8 cellular contexts compared by ENCODE assay signal in the genomic region with DNA sequence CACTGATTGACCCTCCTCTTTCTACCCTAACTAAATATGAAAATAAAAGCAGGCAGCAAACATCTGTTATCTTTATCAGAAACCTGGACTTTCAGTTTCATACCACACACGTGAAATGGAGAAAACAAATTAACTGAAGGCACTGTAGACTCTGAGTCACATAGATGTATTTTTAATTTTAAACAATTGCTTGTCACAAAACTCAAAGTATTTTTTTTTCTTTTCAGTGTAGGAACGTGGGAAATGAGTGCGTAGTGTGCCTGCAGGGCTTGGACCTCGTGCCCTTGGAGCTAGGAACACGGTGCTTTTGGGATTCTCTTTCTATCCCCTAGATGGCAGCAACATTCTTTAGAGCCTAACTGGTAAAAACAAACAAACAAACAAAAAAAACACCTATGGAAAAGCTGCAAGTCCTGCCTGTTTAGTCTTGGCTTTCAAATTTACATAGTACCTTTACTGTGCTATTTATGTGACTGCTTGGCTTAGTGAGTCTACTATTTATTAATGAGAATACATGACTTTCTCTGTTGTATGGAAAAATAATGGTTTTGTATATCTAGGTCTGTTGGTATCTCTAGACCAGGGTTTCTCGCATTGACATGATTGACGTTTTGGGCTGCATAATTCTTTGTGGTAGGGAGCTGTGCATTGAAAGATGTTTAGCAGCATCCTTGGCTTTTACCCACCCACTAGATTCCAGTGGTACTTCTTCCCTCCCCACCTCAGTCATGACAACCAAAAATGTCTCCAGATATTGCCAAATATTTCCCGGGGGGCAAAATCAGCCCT. TPM values are rescaled to one million over a fixed set of nuclear protein-coding genes. Genes with fewer than 3 reads are reported as not detected.
DNase-seq lines count a peak whose midpoint lies in the region; TF ChIP-seq lines count a peak whose summit lies in the region.

No MANE protein-coding gene starts in this region.

- POLR2A ChIA-PET in HEK293T (lab: Yijun Ruan, JAX), result interaction anchor here (1.2 to 1.6 kb wide), 2 partner anchors 959 to 961 kb away, joined by 4 to 6 read pairs; no protein-coding TSS in a partner anchor
- POLR2A ChIA-PET in activated CD4-positive, alpha-beta memory T cell treated with anti-CD3 and anti-CD28 coated beads for 36 hours (lab: Charles Lee), result no interaction called here

- no peaks in the 10 kb centered on the region for H3K36me3 ChIP-seq in BE2C
- no peaks in the 10 kb centered on the region for H3K36me3 ChIP-seq in effector memory CD4-positive, alpha-beta T cell (ENCODE audit: control insufficient read depth, insufficient read depth, low read length)

- DNase-seq in BE2C (peak; percentile 28), HEK293T (ENCODE audit: extremely low spot score) (peak; percentile 34), M059J (ENCODE audit: low read depth) (peak; percentile 85), germinal center (ENCODE audit: low spot score) (peak; percentile 17), pons (ENCODE audit: low spot score) (peak; percentile 72)
- peak; percentile 24 for DNase-seq in activated CD4-positive, alpha-beta memory T cell treated with anti-CD3 and anti-CD28 coated beads for 36 hours
- DNase-seq in effector memory CD4-positive, alpha-beta T cell, result no peak

- H3K27ac ChIP-seq in effector memory CD4-positive, alpha-beta T cell (ENCODE audit: insufficient read depth, low read length, poor library complexity, severe bottlenecking), result no peak overlapping the region

- no peak overlapping the region for H3K27ac Mint-ChIP-seq in activated CD4-positive, alpha-beta memory T cell treated with anti-CD3 and anti-CD28 coated beads for 36 hours

- H3K27me3 Mint-ChIP-seq in activated CD4-positive, alpha-beta memory T cell treated with anti-CD3 and anti-CD28 coated beads for 36 hours, result peaks cover 4% of the 10 kb centered on the region

- H3K4me3 Mint-ChIP-seq in activated CD4-positive, alpha-beta memory T cell treated with anti-CD3 and anti-CD28 coated beads for 36 hours, result no peak overlapping the region

- no peaks in the 10 kb centered on the region for H3K9me3 ChIP-seq in BE2C
- H3K9me3 ChIP-seq in effector memory CD4-positive, alpha-beta T cell (ENCODE audit: control insufficient read depth, low read length), result no peaks in the 10 kb centered on the region

- H3K27me3 ChIP-seq in BE2C, result no peaks in the 10 kb centered on the region
- H3K27me3 ChIP-seq in effector memory CD4-positive, alpha-beta T cell (replicated peaks; ENCODE audit: control insufficient read depth, insufficient read depth, low read length, poor library complexity, severe bottlenecking), result no peaks in the 10 kb centered on the region

- peaks cover 21% of the 10 kb centered on the region for H3K4me1 ChIP-seq in BE2C
- H3K4me1 ChIP-seq in effector memory CD4-positive, alpha-beta T cell (ENCODE audit: control insufficient read depth, insufficient read depth, low read length, poor library complexity, severe bottlenecking), result peaks cover 11% of the 10 kb centered on the region

- peak; percentile 83 for TF ChIP-seq CTCF in BE2C (IDR thresholded peaks at IDR 0.05; ENCODE audit: low read depth, low read length)
- peak; percentile 78 for TF ChIP-seq CTCF in GM12872 (IDR thresholded peaks at IDR 0.05; ENCODE audit: insufficient read depth, low read depth, low read length)

- H3K9me3 Mint-ChIP-seq in activated CD4-positive, alpha-beta memory T cell treated with anti-CD3 and anti-CD28 coated beads for 36 hours, result no peaks in the 10 kb centered on the region

- no peaks in the 10 kb centered on the region for H3K36me3 Mint-ChIP-seq in activated CD4-positive, alpha-beta memory T cell treated with anti-CD3 and anti-CD28 coated beads for 36 hours

- H3K4me1 Mint-ChIP-seq in activated CD4-positive, alpha-beta memory T cell treated with anti-CD3 and anti-CD28 coated beads for 36 hours (ENCODE audit: low read depth), result peaks cover 28% of the 10 kb centered on the region

- H3K4me3 ChIP-seq in BE2C (ENCODE audit: low read depth, low read length), result peak overlapping the region; percentile 42
- H3K4me3 ChIP-seq in effector memory CD4-positive, alpha-beta T cell (ENCODE audit: insufficient read depth, low read depth, low read length, poor library complexity, severe bottlenecking), result no peak overlapping the region

- CTCF ChIA-PET in HEK293T (lab: Yijun Ruan, JAX), result interaction anchor here (0.6 to 2.3 kb wide), 9 partner anchors 9 to 279 kb away, joined by 3 to 7 read pairs (median 4); no protein-coding TSS in a partner anchor
- CTCF ChIA-PET in activated CD4-positive, alpha-beta memory T cell treated with anti-CD3 and anti-CD28 coated beads for 36 hours (lab: Charles Lee), result interaction anchor here (0.8 to 2.7 kb wide), 11 partner anchors 25 to 961 kb away, joined by 3 to 10 read pairs (median 5); no protein-coding TSS in a partner anchor

- intact Hi-C loops in activated CD4-positive, alpha-beta memory T cell treated with anti-CD3 and anti-CD28 coated beads for 36 hours (cut with micrococcal nuclease), result loop anchor here (1.0 to 5.0 kb wide), 3 partner anchors 201 to 961 kb away; a partner anchor contains a TSS

TF ChIP-seq in HEK293T, 16 proteins besides CTCF, POLR2A, EP300 and RAD21:
- TF ChIP-seq L3MBTL2 (conservative IDR thresholded peaks at IDR 0.05) (peak; percentile 71), HDGF (IDR thresholded peaks at IDR 0.05; ENCODE audit: borderline replicate concordance) (no peak), ZNF384 (IDR thresholded peaks at IDR 0.05) (peak; percentile 81), CTBP1 (IDR thresholded peaks at IDR 0.05; ENCODE audit: borderline replicate concordance) (no peak), FOXK2 (IDR thresholded peaks at IDR 0.05) (no peak), FOXM1 (IDR thresholded peaks at IDR 0.05; ENCODE audit: borderline replicate concordance) (no peak), ELF4 (IDR thresholded peaks at IDR 0.05) (no peak), SUZ12 (IDR thresholded peaks at IDR 0.05) (no peak)
- TF ChIP-seq, protein P1, sequence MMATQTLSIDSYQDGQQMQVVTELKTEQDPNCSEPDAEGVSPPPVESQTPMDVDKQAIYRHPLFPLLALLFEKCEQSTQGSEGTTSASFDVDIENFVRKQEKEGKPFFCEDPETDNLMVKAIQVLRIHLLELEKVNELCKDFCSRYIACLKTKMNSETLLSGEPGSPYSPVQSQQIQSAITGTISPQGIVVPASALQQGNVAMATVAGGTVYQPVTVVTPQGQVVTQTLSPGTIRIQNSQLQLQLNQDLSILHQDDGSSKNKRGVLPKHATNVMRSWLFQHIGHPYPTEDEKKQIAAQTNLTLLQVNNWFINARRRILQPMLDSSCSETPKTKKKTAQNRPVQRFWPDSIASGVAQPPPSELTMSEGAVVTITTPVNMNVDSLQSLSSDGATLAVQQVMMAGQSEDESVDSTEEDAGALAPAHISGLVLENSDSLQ (IDR thresholded peaks at IDR 0.05), result no peak

RNA-seq across cellular contexts. Expression of a gene that starts 16.8 kb away (rescaled TPM):
- 0.15 TPM for polyA plus RNA-seq in BE2C (2012; ENCODE audit: insufficient read depth, insufficient read length, low read depth)
- 9.3 and 12.9 TPM in 2 replicates for total RNA-seq in M059J (2014; rRNA removed; shearing (Covaris generic))
- total RNA-seq in activated CD4-positive, alpha-beta memory T cell treated with anti-CD3 and anti-CD28 coated beads for 36 hours, result not detected

Comparison
In these comparisons a context has a peak if more than half of its experiments do, and no peak if none do; other contexts are left out.
1. DNase-seq: peak in BE2C (single experiment), HEK293T (single experiment), M059J (single experiment), activated CD4-positive, alpha-beta memory T cell treated with anti-CD3 and anti-CD28 coated beads for 36 hours (single experiment), germinal center (single experiment) and pons (single experiment); none in effector memory CD4-positive, alpha-beta T cell (0 of 3).
2. RNA of a gene that starts 16.8 kb away (total RNA-seq): 9.3 to 12.9 TPM in M059J; not detected in activated CD4-positive, alpha-beta memory T cell treated with anti-CD3 and anti-CD28 coated beads for 36 hours; every median in the first group is over 10 times any median in the second.